Comparison of ENCODE assay signal across 13 cellular contexts in the genomic region with DNA sequence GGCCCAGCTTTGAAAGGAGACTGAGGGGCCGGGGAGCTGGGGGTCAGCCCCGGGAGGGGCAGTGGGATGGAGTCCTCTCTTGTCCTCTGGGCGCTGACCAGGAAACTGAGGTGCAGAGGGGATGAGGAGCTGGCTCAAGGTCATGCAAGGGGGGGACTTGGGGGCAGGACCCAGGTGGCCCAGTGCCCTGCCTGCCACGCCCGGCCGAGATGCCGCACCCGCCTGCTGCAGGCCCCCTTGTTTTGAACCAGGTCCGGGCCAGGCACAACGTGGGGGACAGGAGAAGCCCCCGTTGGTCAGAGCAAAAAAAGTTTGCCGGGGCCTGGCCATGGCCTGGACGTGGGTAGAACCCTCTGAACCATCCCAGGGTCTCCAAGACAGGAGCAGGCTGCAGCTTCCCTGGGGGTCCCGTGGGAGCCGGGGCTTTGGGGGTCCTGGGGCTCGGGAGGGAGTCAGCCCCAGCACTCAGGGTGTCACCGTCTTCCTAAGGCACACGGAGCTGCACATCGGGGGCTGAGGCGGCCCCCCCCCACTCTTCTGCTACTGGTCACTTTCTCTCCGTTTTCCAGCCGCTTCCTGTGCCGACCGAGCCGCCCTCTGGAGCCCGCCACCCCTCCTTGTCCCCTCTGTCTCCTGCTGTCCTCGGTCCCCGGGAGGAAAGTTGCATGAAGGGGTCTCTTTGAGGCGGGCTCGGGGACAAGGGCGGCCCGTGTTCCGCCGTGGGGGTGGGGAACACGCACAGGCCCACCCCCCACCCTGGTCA. TPM values are rescaled to one million over a fixed set of nuclear protein-coding genes. Genes with fewer than 3 reads are reported as not detected.
A peak's percentile ranks its signal among the peaks of the same experiment; 100 is the strongest.
DNase-seq lines count a peak whose midpoint lies in the region; ATAC-seq and TF ChIP-seq lines count a peak whose summit lies in the region.
"Had no signal": no experiment of that assay in that cellular context is flagged by ENCODE, and none has a peak within 500 bp of the region (broad histone marks: within the 10 kb centered on the region; RNA-seq: fewer than 3 reads in every experiment).

No MANE protein-coding gene starts in this region.

- H3K4me3 Mint-ChIP-seq in CD8-positive, alpha-beta memory T cell: peak overlapping the region in 4 of 7 donors; percentile 48 to 55 (median 52)
- peak overlapping the region; percentile 74 for H3K4me3 Mint-ChIP-seq in endodermal cell
- peak overlapping the region; percentile 86 for H3K4me3 Mint-ChIP-seq in nephron progenitor cell

- H3K36me3 Mint-ChIP-seq in CD8-positive, alpha-beta memory T cell: no peaks in the 10 kb centered on the region
- H3K36me3 Mint-ChIP-seq in endodermal cell (ENCODE audit: low read depth) (no peaks in the 10 kb centered on the region), nephron progenitor cell (ENCODE audit: low read depth) (no peaks in the 10 kb centered on the region)

- intact Hi-C loops in left cardiac atrium (cut with DNase I): loop anchor here (10.0 kb wide), 3 partner anchors 58 to 168 kb away; a partner anchor contains a TSS

- peaks cover 0 to 11% (median 5%) of the 10 kb centered on the region in 3 donors for H3K4me1 Mint-ChIP-seq in CD8-positive, alpha-beta memory T cell
- H3K4me1 Mint-ChIP-seq in endodermal cell: peaks cover 10% of the 10 kb centered on the region
- peaks cover 11% of the 10 kb centered on the region for H3K4me1 Mint-ChIP-seq in nephron progenitor cell

- H3K4me3 ChIP-seq in CD8-positive, alpha-beta memory T cell (ENCODE audit: low read length): no peak overlapping the region
- H3K4me3 ChIP-seq in NT2/D1 (ENCODE audit: insufficient read length, low read depth) (peak overlapping the region; percentile 78), endodermal cell (ENCODE audit: low read length) (peak overlapping the region; percentile 86)

- WGBS in endodermal cell (ENCODE audit: insufficient coverage in 1 of 2, insufficient read length in 1 of 2), 2 experiments: 69 to 70% methylated on average over 15 to 35 of the region's 35 CpGs

- no peak for ATAC-seq in HG03095 (IDR thresholded peaks at IDR 0.05; ENCODE audit: unreplicated experiment)
- no peak for ATAC-seq in left cardiac atrium
- ATAC-seq in GM21390 (IDR thresholded peaks at IDR 0.05; ENCODE audit: unreplicated experiment): no peak

- no peak overlapping the region for H3K27ac Mint-ChIP-seq in CD8-positive, alpha-beta memory T cell
- H3K27ac Mint-ChIP-seq in endodermal cell: no peak overlapping the region
- no peak overlapping the region for H3K27ac Mint-ChIP-seq in nephron progenitor cell

- no peak overlapping the region for H3K27ac ChIP-seq in CD8-positive, alpha-beta memory T cell (ENCODE audit: low read depth, low read length)
- H3K27ac ChIP-seq in endodermal cell (ENCODE audit: low read depth, low read length): no peak overlapping the region

- H3K27me3 ChIP-seq in CD8-positive, alpha-beta memory T cell (ENCODE audit: insufficient read depth, low read length, poor library complexity, severe bottlenecking): peaks cover 26% of the 10 kb centered on the region
- H3K27me3 ChIP-seq in NT2/D1 (ENCODE audit: insufficient read depth, insufficient read length): peaks cover 10% of the 10 kb centered on the region
- H3K27me3 ChIP-seq in endodermal cell (ENCODE audit: control insufficient read depth, insufficient read depth, low read length, poor library complexity, severe bottlenecking): no peaks in the 10 kb centered on the region

- H3K36me3 ChIP-seq in CD8-positive, alpha-beta memory T cell (ENCODE audit: insufficient read depth, low read length): no peaks in the 10 kb centered on the region
- H3K36me3 ChIP-seq in NT2/D1 (ENCODE audit: insufficient read depth, insufficient read length, low read length): peaks cover under 1% of the 10 kb centered on the region
- H3K36me3 ChIP-seq in endodermal cell (ENCODE audit: control insufficient read depth, insufficient read depth, low read length): no peaks in the 10 kb centered on the region

- H3K9me3 ChIP-seq in CD8-positive, alpha-beta memory T cell (ENCODE audit: low read length): no peaks in the 10 kb centered on the region
- H3K9me3 ChIP-seq in NT2/D1 (ENCODE audit: insufficient read depth, low read length): no peaks in the 10 kb centered on the region
- H3K9me3 ChIP-seq in endodermal cell (ENCODE audit: control insufficient read depth, low read length): no peaks in the 10 kb centered on the region

- TF ChIP-seq CTCF in endodermal cell (conservative IDR thresholded peaks at IDR 0.05): no peak
- no peak for TF ChIP-seq CTCF in nephron progenitor cell (IDR thresholded peaks at IDR 0.05)

- peak overlapping the region; percentile 89 for H3K9ac ChIP-seq in NT2/D1 (ENCODE audit: insufficient read length, low read depth)
- peak overlapping the region; percentile 53 for H3K9ac ChIP-seq in endodermal cell (ENCODE audit: extremely low read depth, low read length, poor library complexity, severe bottlenecking)

- CTCF ChIA-PET in CD8-positive, alpha-beta memory T cell (lab: Charles Lee): no interaction called here

- POLR2A ChIA-PET in CD8-positive, alpha-beta memory T cell (lab: Charles Lee): no interaction called here

- DNase-seq in CD8-positive, alpha-beta memory T cell: no peak
- DNase-seq in NT2/D1 (ENCODE audit: low read depth, low spot score) (no peak), endodermal cell (no peak), nephron progenitor cell (peak; percentile 51), left cardiac atrium (no peak)
- no peak for DNase-seq in activated CD4-positive, CD25-positive, alpha-beta regulatory T cell treated with anti-CD3 and anti-CD28 coated beads, Interleukin-2, amount 50 U/mL, for 72 hours
- DNase-seq: activated CD4-positive, alpha-beta T cell treated with anti-CD3 and anti-CD28 coated beads for 4 hours; mammary epithelial cell; stimulated activated CD4-positive, alpha-beta T cell treated with anti-CD3 and anti-CD28 coated beads, Interleukin-4, amount 100 ng/mL, for 4 hours had no signal

- peaks cover 4% of the 10 kb centered on the region for H3K4me1 ChIP-seq in CD8-positive, alpha-beta memory T cell (ENCODE audit: insufficient read depth, low read length)
- H3K4me1 ChIP-seq in NT2/D1 (ENCODE audit: insufficient read depth, insufficient read length): peaks cover 43% of the 10 kb centered on the region
- peaks cover 15% of the 10 kb centered on the region for H3K4me1 ChIP-seq in endodermal cell (ENCODE audit: control insufficient read depth, insufficient read depth, low read length)

- peaks cover 0 to 2% (median 0%) of the 10 kb centered on the region in 5 donors for H3K9me3 Mint-ChIP-seq in CD8-positive, alpha-beta memory T cell
- H3K9me3 Mint-ChIP-seq in endodermal cell (no peaks in the 10 kb centered on the region), nephron progenitor cell (no peaks in the 10 kb centered on the region)

- peaks cover 16 to 20% of the 10 kb centered on the region in 2 donors for H3K27me3 Mint-ChIP-seq in CD8-positive, alpha-beta memory T cell
- peaks cover 5% of the 10 kb centered on the region for H3K27me3 Mint-ChIP-seq in endodermal cell (ENCODE audit: insufficient read depth)
- H3K27me3 Mint-ChIP-seq in nephron progenitor cell (ENCODE audit: low read depth, poor library complexity): peaks cover 14% of the 10 kb centered on the region

RNA-seq across cellular contexts. Expression of a gene that starts 1.4 kb away (rescaled TPM):
- not detected for total RNA-seq in CD8-positive, alpha-beta memory T cell
- not detected for polyA plus RNA-seq in CD8-positive, alpha-beta memory T cell
- 10 to 100 TPM; 28.6 to 30.7 TPM for total RNA-seq in endodermal cell
- polyA plus RNA-seq in endodermal cell (2013, experiment 1 of 2): 36.1 TPM
- polyA plus RNA-seq in endodermal cell (2013, experiment 2 of 2): 33.9 TPM
- total RNA-seq in left cardiac atrium: not detected
- total RNA-seq: bronchial epithelial cell had no signal
- polyA plus RNA-seq: BJ, mammary epithelial cell had no signal

RNA-seq across cellular contexts. Expression of a gene that starts 11.7 kb away (rescaled TPM):
- 100 to 1,000 TPM; 113 TPM for total RNA-seq in CD8-positive, alpha-beta memory T cell
- polyA plus RNA-seq in CD8-positive, alpha-beta memory T cell: 100 TPM
- total RNA-seq in endodermal cell: 10 to 100 TPM; 45.1 to 46.0 TPM
- 18.2 TPM for polyA plus RNA-seq in endodermal cell (2013, experiment 1 of 2)
- polyA plus RNA-seq in endodermal cell (2013, experiment 2 of 2): 19.0 TPM
- total RNA-seq in left cardiac atrium: 10 to 100 TPM; 19.2 to 21.4 TPM

RNA-seq across cellular contexts. Expression of a gene that starts 17.9 kb away (rescaled TPM):
- 100 to 1,000 TPM; 253 to 258 TPM for total RNA-seq in CD8-positive, alpha-beta memory T cell
- 238 TPM for polyA plus RNA-seq in CD8-positive, alpha-beta memory T cell
- total RNA-seq in endodermal cell (100 to 1,000 TPM; 282 to 301 TPM), left cardiac atrium (100 to 1,000 TPM; 229 to 379 TPM)
- 403 TPM for polyA plus RNA-seq in endodermal cell (2013, experiment 1 of 2)
- polyA plus RNA-seq in endodermal cell (2013, experiment 2 of 2): 310 TPM

RNA-seq across cellular contexts. Expression of a gene that starts 38.7 kb away (rescaled TPM):
- total RNA-seq in CD8-positive, alpha-beta memory T cell: 10 to 100 TPM; 39.8 to 45.3 TPM
- 14.6 TPM for polyA plus RNA-seq in CD8-positive, alpha-beta memory T cell
- total RNA-seq in endodermal cell: 100 to 1,000 TPM; 183 to 185 TPM
- polyA plus RNA-seq in endodermal cell (2013, experiment 1 of 2): 126 TPM
- polyA plus RNA-seq in endodermal cell (2013, experiment 2 of 2): 115 TPM
- 100 to 1,000 TPM in 1 of 2 donors, 10 to 100 TPM in 1; 58.7 to 148 TPM for total RNA-seq in left cardiac atrium

RNA-seq across cellular contexts. Expression of a gene that starts 45.5 kb away (rescaled TPM):
- 100 to 1,000 TPM; 179 to 180 TPM for total RNA-seq in CD8-positive, alpha-beta memory T cell
- 271 TPM for polyA plus RNA-seq in CD8-positive, alpha-beta memory T cell
- total RNA-seq in endodermal cell: 100 to 1,000 TPM; 144 to 159 TPM
- polyA plus RNA-seq in endodermal cell (2013, experiment 1 of 2): 108 TPM
- polyA plus RNA-seq in endodermal cell (2013, experiment 2 of 2): 96.0 TPM
- 100 to 1,000 TPM; 540 to 639 TPM for total RNA-seq in left cardiac atrium

Comparison
In these comparisons a context has a peak if more than half of its experiments do, and no peak if none do; other contexts are left out.
1. RNA of a gene that starts 1.4 kb away (total RNA-seq): 28.6 to 30.7 TPM in endodermal cell; not detected in CD8-positive, alpha-beta memory T cell and not detected in left cardiac atrium; every median in the first group is over 10 times any median in the second.
2. Peak in every context shown above with its lines, with median percentiles within 50 percentile points of each other: H3K4me3 Mint-ChIP-seq.